ENCODE assay signal across 8 cellular contexts in genomic region chr4:62709618-62710252, GRCh38.
DNase-seq lines count a peak whose midpoint lies in the region; ATAC-seq and TF ChIP-seq lines count a peak whose summit lies in the region.

No MANE protein-coding gene starts in this region.

- TF ChIP-seq POLR2A in thyroid gland (IDR thresholded peaks at IDR 0.05) = no peak

- H3K36me3 ChIP-seq in ACC112 (ENCODE audit: insufficient read depth, low read length) (no peaks in the 10 kb centered on the region), HEK293 (ENCODE audit: control insufficient read depth in 2 of 2, insufficient read depth in 1 of 2, low read length in 2 of 2) (no peaks in the 10 kb centered on the region), mesenchymal stem cell (ENCODE audit: control insufficient read depth in 1 of 2, insufficient read depth in 2 of 2, low read depth in 1 of 2, low read length in 2 of 2) (no peaks in the 10 kb centered on the region), thyroid gland (no peaks in the 10 kb centered on the region)

- no peak overlapping the region for H3K9ac ChIP-seq in mesenchymal stem cell (ENCODE audit: low read length)

- H3K27me3 Mint-ChIP-seq in activated T-helper 17 cell treated with anti-CD3 and anti-CD28 coated beads, Interleukin-2, amount 50 U/mL, for 72 hours = no peaks in the 10 kb centered on the region

- H2BK12ac ChIP-seq in mesenchymal stem cell (ENCODE audit: low read length in 2 of 2) = no peak overlapping the region

- H2BK5ac ChIP-seq in mesenchymal stem cell (ENCODE audit: low read depth, low read length, poor library complexity, severe bottlenecking) = no peak overlapping the region

- H2AK5ac ChIP-seq in mesenchymal stem cell (ENCODE audit: low read length, severe bottlenecking) = no peak overlapping the region

- H3K4me1 ChIP-seq in ACC112 (ENCODE audit: control insufficient read depth, insufficient read depth, low read length, unreplicated experiment) = no peaks in the 10 kb centered on the region
- H3K4me1 ChIP-seq in HEK293 (ENCODE audit: control insufficient read depth, insufficient read depth, low read length) = no peaks in the 10 kb centered on the region
- no peaks in the 10 kb centered on the region for H3K4me1 ChIP-seq in mesenchymal stem cell (ENCODE audit: control insufficient read depth, insufficient read depth, low read depth, low read length)
- H3K4me1 ChIP-seq in thyroid gland = no peaks in the 10 kb centered on the region

- H3K4me2 ChIP-seq in mesenchymal stem cell (ENCODE audit: low read length, poor library complexity, severe bottlenecking) = no peak overlapping the region

- H3K9me3 ChIP-seq in HEK293 (ENCODE audit: control insufficient read depth, insufficient read depth, low read depth, low read length) = no peaks in the 10 kb centered on the region
- no peaks in the 10 kb centered on the region for H3K9me3 ChIP-seq in mesenchymal stem cell (ENCODE audit: control insufficient read depth, low read length)
- H3K9me3 ChIP-seq in thyroid gland = no peaks in the 10 kb centered on the region

- peak overlapping the region; percentile 31 for H2AFZ ChIP-seq in ACC112 (ENCODE audit: low read length, unreplicated experiment)
- no peak overlapping the region for H2AFZ ChIP-seq in mesenchymal stem cell (ENCODE audit: low read depth, low read length)

- no peak overlapping the region for H3K14ac ChIP-seq in mesenchymal stem cell (ENCODE audit: low read length in 2 of 2)

- H3K4ac ChIP-seq in mesenchymal stem cell (ENCODE audit: low read depth in 1 of 2, low read length in 2 of 2) = no peak overlapping the region

- no peaks in the 10 kb centered on the region for H3K4me1 Mint-ChIP-seq in activated T-helper 17 cell treated with anti-CD3 and anti-CD28 coated beads, Interleukin-2, amount 50 U/mL, for 72 hours

- H3K4me3 Mint-ChIP-seq in activated T-helper 17 cell treated with anti-CD3 and anti-CD28 coated beads, Interleukin-2, amount 50 U/mL, for 72 hours = no peak overlapping the region

- H3K27ac ChIP-seq in ACC112 (ENCODE audit: low read depth, low read length) (no peak overlapping the region), HEK293 (ENCODE audit: extremely low read depth, low read depth, low read length) (no peak overlapping the region), mesenchymal stem cell (ENCODE audit: low read length, poor library complexity, severe bottlenecking) (no peak overlapping the region), thyroid gland (no peak overlapping the region)

- no peak for TF ChIP-seq CTCF in HEK293 (tag by site-specific recombination; IDR thresholded peaks at IDR 0.05)
- TF ChIP-seq CTCF in thyroid gland (IDR thresholded peaks at IDR 0.05) = peak in 1 of 6 experiments; percentile 17

- no peak overlapping the region for H3K27ac Mint-ChIP-seq in activated T-helper 17 cell treated with anti-CD3 and anti-CD28 coated beads, Interleukin-2, amount 50 U/mL, for 72 hours

- H4K8ac ChIP-seq in mesenchymal stem cell (ENCODE audit: low read length) = no peak overlapping the region

- H3K36me3 Mint-ChIP-seq in activated T-helper 17 cell treated with anti-CD3 and anti-CD28 coated beads, Interleukin-2, amount 50 U/mL, for 72 hours (ENCODE audit: low read depth) = no peaks in the 10 kb centered on the region

- peak; percentile 30 for DNase-seq in NCI-H748 treated with DMSO at 0.1 percent for 48 hours (lab: John Stamatoyannopoulos, UW)
- peak; percentile 8 for DNase-seq in cerebellum (ENCODE audit: low spot score)
- DNase-seq in mesenchymal stem cell = peak; percentile 34
- DNase-seq in thyroid gland = no peak

- H3K4me3 ChIP-seq in ACC112 (ENCODE audit: low read depth, low read length) = peak overlapping the region; percentile 67
- no peak overlapping the region for H3K4me3 ChIP-seq in HEK293 (ENCODE audit: low read depth, low read length)
- peak overlapping the region in 1 of 2 experiments; percentile 52 for H3K4me3 ChIP-seq in mesenchymal stem cell (ENCODE audit: insufficient read depth in 1 of 2, low read depth in 1 of 2, low read length in 2 of 2)
- H3K4me3 ChIP-seq in thyroid gland (replicated peaks in 1 of 3) = no peak overlapping the region

- no peak overlapping the region for H2BK120ac ChIP-seq in mesenchymal stem cell (ENCODE audit: low read depth, low read length)

- ATAC-seq in GM18909 (IDR thresholded peaks at IDR 0.05; ENCODE audit: poor library complexity, unreplicated experiment) = no peak
- no peak for ATAC-seq in activated T-helper 17 cell treated with anti-CD3 and anti-CD28 coated beads, Interleukin-2, amount 50 U/mL, for 72 hours (replicated peaks)

- H3K79me1 ChIP-seq in mesenchymal stem cell (replicated peaks; ENCODE audit: low read length, poor library complexity, severe bottlenecking) = no peaks in the 10 kb centered on the region

- CTCF ChIA-PET in HEK293 (lab: Yijun Ruan, JAX) = interaction anchor here (0.5 to 1.0 kb wide), 4 partner anchors 46 to 1216 kb away, joined by 3 to 5 read pairs (median 4); no protein-coding TSS in a partner anchor

- H3K18ac ChIP-seq in mesenchymal stem cell (ENCODE audit: low read depth in 1 of 2, low read length in 2 of 2) = no peak overlapping the region

- intact Hi-C loops in thyroid gland (cut with DNase I) = no loop called here

- H2BK15ac ChIP-seq in mesenchymal stem cell (ENCODE audit: low read depth, poor library complexity, severe bottlenecking) = no peak overlapping the region

- H4K91ac ChIP-seq in mesenchymal stem cell (ENCODE audit: low read length) = no peak overlapping the region

- POLR2A ChIA-PET in HEK293 (lab: Yijun Ruan, JAX) = no interaction called here

- H3K79me2 ChIP-seq in ACC112 (ENCODE audit: control insufficient read depth, insufficient read depth, low read length, unreplicated experiment) = no peaks in the 10 kb centered on the region

- H3K9me3 Mint-ChIP-seq in activated T-helper 17 cell treated with anti-CD3 and anti-CD28 coated beads, Interleukin-2, amount 50 U/mL, for 72 hours = peaks cover 13% of the 10 kb centered on the region

- H3K23ac ChIP-seq in mesenchymal stem cell (ENCODE audit: low read length in 2 of 2) = no peak overlapping the region

- 50% methylated on average over 2 of the region's 3 CpGs for WGBS in mesenchymal stem cell
- WGBS in thyroid gland, 2 donors = 53 to 54% methylated on average over 3 of the region's 3 CpGs

- H3K27me3 ChIP-seq in ACC112 (ENCODE audit: insufficient read depth, low read length) (no peaks in the 10 kb centered on the region), mesenchymal stem cell (ENCODE audit: control insufficient read depth in 1 of 2, insufficient read depth in 1 of 2, low read length in 2 of 2) (no peaks in the 10 kb centered on the region), thyroid gland (no peaks in the 10 kb centered on the region)

TF ChIP-seq in HEK293, 187 proteins besides CTCF, POLR2A, EP300 and RAD21:
- no peak for TF ChIP-seq ZNF24 (tag by site-specific recombination; IDR thresholded peaks at IDR 0.05)
- TF ChIP-seq ZNF514 (tag by site-specific recombination; IDR thresholded peaks at IDR 0.05) = no peak
- peak; percentile 57 for TF ChIP-seq ZNF654 (tag by site-specific recombination; IDR thresholded peaks at IDR 0.05; ENCODE audit: low read depth)
- no peak for TF ChIP-seq ZNF133 (tag by site-specific recombination; IDR thresholded peaks at IDR 0.05)
- no peak for TF ChIP-seq PRDM1 (tag by site-specific recombination; IDR thresholded peaks at IDR 0.05)
- TF ChIP-seq, protein P1, sequence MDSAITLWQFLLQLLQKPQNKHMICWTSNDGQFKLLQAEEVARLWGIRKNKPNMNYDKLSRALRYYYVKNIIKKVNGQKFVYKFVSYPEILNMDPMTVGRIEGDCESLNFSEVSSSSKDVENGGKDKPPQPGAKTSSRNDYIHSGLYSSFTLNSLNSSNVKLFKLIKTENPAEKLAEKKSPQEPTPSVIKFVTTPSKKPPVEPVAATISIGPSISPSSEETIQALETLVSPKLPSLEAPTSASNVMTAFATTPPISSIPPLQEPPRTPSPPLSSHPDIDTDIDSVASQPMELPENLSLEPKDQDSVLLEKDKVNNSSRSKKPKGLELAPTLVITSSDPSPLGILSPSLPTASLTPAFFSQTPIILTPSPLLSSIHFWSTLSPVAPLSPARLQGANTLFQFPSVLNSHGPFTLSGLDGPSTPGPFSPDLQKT (IDR thresholded peaks at IDR 0.05; ENCODE audit: borderline replicate concordance, low read depth, low read length) = no peak
- TF ChIP-seq ZNF23 (tag by site-specific recombination; IDR thresholded peaks at IDR 0.05; ENCODE audit: borderline replicate concordance) = no peak
- no peak for TF ChIP-seq ZNF184 (tag by site-specific recombination; IDR thresholded peaks at IDR 0.05)

Comparison
In these comparisons a context has a peak if more than half of its experiments do, and no peak if none do; other contexts are left out.
1. DNase-seq: peak in NCI-H748 treated with DMSO at 0.1 percent for 48 hours (single experiment), cerebellum (single experiment) and mesenchymal stem cell (single experiment); none in thyroid gland (0 of 2).